ENCODE assay signal across 9 cellular contexts in genomic region chr2:69798466-69798908, GRCh38. TPM values are rescaled to one million over a fixed set of nuclear protein-coding genes. Genes with fewer than 3 reads are reported as not detected.
DNase-seq lines count a peak whose midpoint lies in the region; ATAC-seq, FAIRE-seq and TF ChIP-seq lines count a peak whose summit lies in the region.
"Had no signal": no experiment of that assay in that cellular context is flagged by ENCODE, and none has a peak within 500 bp of the region (broad histone marks: within the 10 kb centered on the region; RNA-seq: fewer than 3 reads in every experiment).

No MANE protein-coding gene starts in this region.

- WGBS in right lobe of liver (ENCODE audit: insufficient coverage, low coverage, low lambda C conversion rate, missing lambda C conversion rate): 41% methylated on average over 6 of the region's 7 CpGs
- WGBS in HepG2 (ENCODE audit: low lambda C conversion rate): 84% methylated on average over 7 of the region's 7 CpGs

- no TSS peak for BruUV-seq in HepG2 (replicated peaks; lab: Mats Ljungman, UMichigan)
- no TSS peak for BruUV-seq in A673 (replicated peaks; lab: Mats Ljungman, UMichigan)

- peak overlapping the region in 1 of 3 donors; percentile 33 for H3K27ac ChIP-seq in right lobe of liver
- no peak overlapping the region for H3K27ac ChIP-seq in HepG2 (ENCODE audit: extremely low read length, insufficient read depth, low read length)
- peak overlapping the region; percentile 74 for H3K27ac ChIP-seq in lower lobe of right lung
- peak overlapping the region; percentile 20 for H3K27ac ChIP-seq in upper lobe of right lung
- no peak overlapping the region for H3K27ac ChIP-seq in A673 (ENCODE audit: low read depth, low read length, poor library complexity, severe bottlenecking)

- no peak overlapping the region for H3K4me3 ChIP-seq in right lobe of liver
- no peak overlapping the region for H3K4me3 ChIP-seq in HepG2 (replicated peaks in 1 of 3; ENCODE audit: insufficient read depth in 1 of 3, low read depth in 2 of 3, low read length in 3 of 3)
- peak overlapping the region; percentile 33 for H3K4me3 ChIP-seq in astrocyte of the spinal cord (ENCODE audit: low read depth, low read length)
- peak overlapping the region; percentile 27 for H3K4me3 ChIP-seq in lower lobe of right lung
- H3K4me3 ChIP-seq in upper lobe of right lung: peak overlapping the region; percentile 32
- H3K4me3 ChIP-seq in A673 (ENCODE audit: low read depth, low read length, poor library complexity, severe bottlenecking): no peak overlapping the region

- POLR2A ChIA-PET in HepG2 (lab: Yijun Ruan, JAX) (interaction anchor here (2.5 kb wide), 1 partner anchor 57 kb away, joined by 10 read pairs; the partner anchor contains the start of gene ANXA4), A673 (lab: Charles Lee; ENCODE audit: low non-redundant PET) (no interaction called here)

- TF ChIP-seq POLR2A in right lobe of liver (IDR thresholded peaks at IDR 0.05) (no peak), HepG2 (IDR thresholded peaks at IDR 0.05; ENCODE audit: insufficient read depth in 1 of 2, low read depth in 2 of 2, low read length in 2 of 2) (no peak)

- TF ChIP-seq CTCF in right lobe of liver (IDR thresholded peaks at IDR 0.05): no peak
- TF ChIP-seq CTCF in HepG2 (CRISPR knock-in tag; IDR thresholded peaks at IDR 0.05): no peak
- no peak for TF ChIP-seq CTCF in astrocyte of the spinal cord (IDR thresholded peaks at IDR 0.05; ENCODE audit: low read depth, low read length)
- TF ChIP-seq CTCF in lower lobe of right lung (IDR thresholded peaks at IDR 0.05): no peak
- no peak for TF ChIP-seq CTCF in upper lobe of right lung (IDR thresholded peaks at IDR 0.05)
- no peak for TF ChIP-seq CTCF in A673 (conservative IDR thresholded peaks at IDR 0.05; ENCODE audit: low read depth, low read length)

- no peak overlapping the region for H2AFZ ChIP-seq in HepG2 (ENCODE audit: low read length)

- DNase-seq in right lobe of liver (peak in 1 of 3 donors; percentile 36), HepG2 (ENCODE audit: low spot score) (no peak), astrocyte of the spinal cord (ENCODE audit: low read depth, low spot score) (peak; percentile 65), lower lobe of right lung (no peak), upper lobe of right lung (no peak), hepatic stellate cell (ENCODE audit: low spot score) (no peak), A673 (ENCODE audit: low spot score) (no peak), AML-193 (lab: John Stamatoyannopoulos, UW) (no peak)
- DNase-seq: DND-41 had no signal

- TF ChIP-seq EP300 in HepG2 (IDR thresholded peaks at IDR 0.05; ENCODE audit: low read depth in 2 of 2, low read length in 2 of 2): no peak
- TF ChIP-seq EP300 in HepG2 (CRISPR knock-in tag; IDR thresholded peaks at IDR 0.05; ENCODE audit: borderline replicate concordance): no peak

- in situ Hi-C loops in HepG2 (cut with HindIII; ENCODE audit: extremely low pct_ligation_motif_present, low pct_unique_long_range_greater_than_20kb) (no loop called here), astrocyte of the spinal cord (cut with HindIII; ENCODE audit: low sequenced_read_pairs) (no loop called here)

- no peaks in the 10 kb centered on the region; the same call in 1 of the 2 replicates for H4K20me1 ChIP-seq in HepG2 (ENCODE audit: insufficient read depth, low read length)

- ATAC-seq in right lobe of liver: peak; percentile 16 to 30 (median 25)
- no peak for ATAC-seq in HepG2
- ATAC-seq in lower lobe of right lung: peak; percentile 61 to 86
- peak; percentile 72 for ATAC-seq in upper lobe of right lung

- no peak overlapping the region for H3K4me2 ChIP-seq in HepG2 (ENCODE audit: low read depth, low read length)

- intact Hi-C loops in right lobe of liver (cut with DNase I): no loop called here
- intact Hi-C loops in HepG2 (cut with micrococcal nuclease; ENCODE audit: unreplicated experiment): no loop called here
- intact Hi-C loops in lower lobe of right lung (cut with DNase I): no loop called here
- intact Hi-C loops in upper lobe of right lung (cut with DNase I): no loop called here
- intact Hi-C loops in A673 (cut with micrococcal nuclease; ENCODE audit: unreplicated experiment): loop anchor here (10.0 kb wide), 1 partner anchor 54 kb away; the partner anchor contains the start of gene ANXA4

- no peak for TF ChIP-seq RAD21 in HepG2 (CRISPR knock-in tag; IDR thresholded peaks at IDR 0.05)

- H3K9ac ChIP-seq in HepG2 (ENCODE audit: insufficient read depth, low read depth, low read length): no peak overlapping the region

- H3K27me3 ChIP-seq in right lobe of liver: no peaks in the 10 kb centered on the region
- no peaks in the 10 kb centered on the region for H3K27me3 ChIP-seq in HepG2 (ENCODE audit: control insufficient read depth in 1 of 2, insufficient read depth in 2 of 2, low read length in 2 of 2)
- H3K27me3 ChIP-seq in lower lobe of right lung (ENCODE audit: low read depth): no peaks in the 10 kb centered on the region
- no peaks in the 10 kb centered on the region for H3K27me3 ChIP-seq in upper lobe of right lung
- H3K27me3 ChIP-seq in A673 (replicated peaks; ENCODE audit: insufficient read depth, low read depth, low read length, poor library complexity): no peaks in the 10 kb centered on the region

- H3K9me3 ChIP-seq in right lobe of liver (no peaks in the 10 kb centered on the region), HepG2 (ENCODE audit: low read length) (no peaks in the 10 kb centered on the region), lower lobe of right lung (no peaks in the 10 kb centered on the region), upper lobe of right lung (no peaks in the 10 kb centered on the region), A673 (ENCODE audit: low read depth, low read length, poor library complexity, severe bottlenecking) (no peaks in the 10 kb centered on the region)

- FAIRE-seq in HepG2 (lab: Jason Lieb, UNC): no peak

- CTCF ChIA-PET in HepG2 (lab: Yijun Ruan, JAX; ENCODE audit: low intra/inter-chr PET ratio, low total read pairs): no interaction called here
- CTCF ChIA-PET in A673 (lab: Charles Lee): no interaction called here

- H3K4me1 ChIP-seq in right lobe of liver (peaks cover 0 to 27% (median 6%) of the 10 kb centered on the region in 4 donors), HepG2 (ENCODE audit: insufficient read depth, low read length) (no peaks in the 10 kb centered on the region), lower lobe of right lung (peaks cover 25% of the 10 kb centered on the region), upper lobe of right lung (peaks cover 11% of the 10 kb centered on the region), A673 (ENCODE audit: insufficient read depth, low read length, poor library complexity, severe bottlenecking) (peaks cover 6% of the 10 kb centered on the region)

- H3K79me2 ChIP-seq in HepG2 (ENCODE audit: insufficient read depth, low read length): no peaks in the 10 kb centered on the region

- H3K36me3 ChIP-seq in right lobe of liver (peaks cover 0 to 2% (median 0%) of the 10 kb centered on the region in 4 donors), HepG2 (replicated peaks in 1 of 2; ENCODE audit: control insufficient read depth in 1 of 2, insufficient read depth in 2 of 2, low read length in 2 of 2) (peaks cover 15 to 80% of the 10 kb centered on the region in 2 experiments), lower lobe of right lung (peaks cover 13% of the 10 kb centered on the region), upper lobe of right lung (peaks cover 3% of the 10 kb centered on the region), A673 (ENCODE audit: insufficient read depth, low read length, poor library complexity, severe bottlenecking) (no peaks in the 10 kb centered on the region)

RNA-seq across cellular contexts. Expression of gene GMCL1, which starts 31.0 kb away (rescaled TPM):
- total RNA-seq in right lobe of liver (10 to 100 TPM in 2 of 6 experiments, 1 to 10 TPM in 4; 5.8 to 11.4 (median 6.8) TPM), HepG2 (2016; rRNA removed; fragmentation: Illumina TruSeq; extraction: Trizol) (18.7 and 24.0 TPM in 2 replicates), lower lobe of right lung (13.3 TPM), upper lobe of right lung (11.9 TPM), A673 (2021) (20.8 and 24.1 TPM in 2 replicates)
- 4.9 and 5.0 TPM in 2 replicates for total RNA-seq in HepG2 (2016; cell fraction: cytosol; rRNA removed; fragmentation: Illumina TruSeq; extraction: Trizol; ENCODE audit: low read depth)
- 19.7 and 21.7 TPM in 2 replicates for total RNA-seq in HepG2 (2016; cell fraction: insoluble cytoplasmic fraction; rRNA removed; fragmentation: Illumina TruSeq; extraction: Trizol)
- 16.6 and 19.2 TPM in 2 replicates for total RNA-seq in HepG2 (2016; cell fraction: membrane; rRNA removed; fragmentation: Illumina TruSeq; extraction: Trizol)
- 19.6 and 26.0 TPM in 2 replicates for total RNA-seq in HepG2 (2016; cell fraction: nucleus; rRNA removed; fragmentation: Illumina TruSeq; extraction: Trizol)
- 13.3 and 24.0 TPM in 2 replicates for polyA plus RNA-seq in HepG2 (2011; rRNA removed)
- 6.6 and 11.0 TPM in 2 replicates for polyA plus RNA-seq in HepG2 (2011; cell fraction: cytosol; rRNA removed)
- polyA plus RNA-seq in HepG2 (2011; cell fraction: nucleus; rRNA removed): 6.5 and 10.4 TPM in 2 replicates
- 13.2 and 20.8 TPM in 2 replicates for polyA plus RNA-seq in HepG2 (2012)
- polyA plus RNA-seq in HepG2 (2016; cell fraction: cytosol; fragmentation: Illumina TruSeq; extraction: Trizol; ENCODE audit: low read depth): 3.7 and 4.0 TPM in 2 replicates
- polyA plus RNA-seq in HepG2 (2016; cell fraction: insoluble cytoplasmic fraction; fragmentation: Illumina TruSeq; extraction: Trizol; ENCODE audit: low read depth): 28.8 and 30.2 TPM in 2 replicates
- 15.5 and 15.6 TPM in 2 replicates for polyA plus RNA-seq in HepG2 (2016; cell fraction: membrane; fragmentation: Illumina TruSeq; extraction: Trizol; ENCODE audit: low read depth)
- 30.9 and 40.5 TPM in 2 replicates for polyA plus RNA-seq in HepG2 (2016; cell fraction: nucleus; fragmentation: Illumina TruSeq; extraction: Trizol; ENCODE audit: insufficient read depth, low read depth)
- 3.9 and 9.7 TPM in 2 replicates for polyA minus RNA-seq in HepG2 (2011; rRNA and poly(A)+ RNA removed; ENCODE audit: low replicate concordance)
- 10.1 and 12.1 TPM in 2 replicates for polyA minus RNA-seq in HepG2 (2011; cell fraction: cytosol; rRNA and poly(A)+ RNA removed)
- 15.8 and 18.9 TPM in 2 replicates for polyA minus RNA-seq in HepG2 (2011; cell fraction: nucleus; rRNA and poly(A)+ RNA removed)

RNA-seq across cellular contexts. Expression of gene ANXA4, which starts 56.6 kb away (rescaled TPM):
- 100 to 1,000 TPM in 3 of 6 experiments, 10 to 100 TPM in 3; 53.5 to 173 (median 92.1) TPM for total RNA-seq in right lobe of liver
- 155 and 237 TPM in 2 replicates for total RNA-seq in HepG2 (2016; rRNA removed; fragmentation: Illumina TruSeq; extraction: Trizol)
- total RNA-seq in HepG2 (2016; cell fraction: cytosol; rRNA removed; fragmentation: Illumina TruSeq; extraction: Trizol; ENCODE audit: low read depth): 17.9 and 22.8 TPM in 2 replicates
- 161 and 233 TPM in 2 replicates for total RNA-seq in HepG2 (2016; cell fraction: insoluble cytoplasmic fraction; rRNA removed; fragmentation: Illumina TruSeq; extraction: Trizol)
- total RNA-seq in HepG2 (2016; cell fraction: membrane; rRNA removed; fragmentation: Illumina TruSeq; extraction: Trizol): 40.1 and 41.9 TPM in 2 replicates
- total RNA-seq in HepG2 (2016; cell fraction: nucleus; rRNA removed; fragmentation: Illumina TruSeq; extraction: Trizol): 65.6 and 74.7 TPM in 2 replicates
- 147 and 168 TPM in 2 replicates for polyA plus RNA-seq in HepG2 (2011; rRNA removed)
- 87.5 and 190 TPM in 2 replicates for polyA plus RNA-seq in HepG2 (2011; cell fraction: cytosol; rRNA removed)
- 143 and 171 TPM in 2 replicates for polyA plus RNA-seq in HepG2 (2011; cell fraction: nucleus; rRNA removed)
- polyA plus RNA-seq in HepG2 (2012): 61.9 and 99.0 TPM in 2 replicates
- 31.6 and 32.5 TPM in 2 replicates for polyA plus RNA-seq in HepG2 (2016; cell fraction: cytosol; fragmentation: Illumina TruSeq; extraction: Trizol; ENCODE audit: low read depth)
- polyA plus RNA-seq in HepG2 (2016; cell fraction: insoluble cytoplasmic fraction; fragmentation: Illumina TruSeq; extraction: Trizol; ENCODE audit: low read depth): 346 and 367 TPM in 2 replicates
- polyA plus RNA-seq in HepG2 (2016; cell fraction: membrane; fragmentation: Illumina TruSeq; extraction: Trizol; ENCODE audit: low read depth): 39.4 and 42.7 TPM in 2 replicates
- polyA plus RNA-seq in HepG2 (2016; cell fraction: nucleus; fragmentation: Illumina TruSeq; extraction: Trizol; ENCODE audit: insufficient read depth, low read depth): 146 and 162 TPM in 2 replicates
- 48.3 and 195 TPM in 2 replicates for polyA minus RNA-seq in HepG2 (2011; rRNA and poly(A)+ RNA removed; ENCODE audit: low replicate concordance)
- 90.7 and 108 TPM in 2 replicates for polyA minus RNA-seq in HepG2 (2011; cell fraction: cytosol; rRNA and poly(A)+ RNA removed)
- 70.5 and 74.0 TPM in 2 replicates for polyA minus RNA-seq in HepG2 (2011; cell fraction: nucleus; rRNA and poly(A)+ RNA removed)
- 173 TPM for total RNA-seq in lower lobe of right lung
- 181 TPM for total RNA-seq in upper lobe of right lung
- 5.1 and 6.5 TPM in 2 replicates for total RNA-seq in A673 (2021)

Comparison
In these comparisons a context has a peak if more than half of its experiments do, and no peak if none do; other contexts are left out.
1. H3K27ac ChIP-seq: peak in lower lobe of right lung (single experiment) and upper lobe of right lung (single experiment); none in HepG2 (single experiment) and A673 (single experiment).
2. H3K4me3 ChIP-seq: peak in astrocyte of the spinal cord (single experiment), lower lobe of right lung (single experiment) and upper lobe of right lung (single experiment); none in right lobe of liver (0 of 3), HepG2 (0 of 3) and A673 (single experiment).